In the genomic region with DNA sequence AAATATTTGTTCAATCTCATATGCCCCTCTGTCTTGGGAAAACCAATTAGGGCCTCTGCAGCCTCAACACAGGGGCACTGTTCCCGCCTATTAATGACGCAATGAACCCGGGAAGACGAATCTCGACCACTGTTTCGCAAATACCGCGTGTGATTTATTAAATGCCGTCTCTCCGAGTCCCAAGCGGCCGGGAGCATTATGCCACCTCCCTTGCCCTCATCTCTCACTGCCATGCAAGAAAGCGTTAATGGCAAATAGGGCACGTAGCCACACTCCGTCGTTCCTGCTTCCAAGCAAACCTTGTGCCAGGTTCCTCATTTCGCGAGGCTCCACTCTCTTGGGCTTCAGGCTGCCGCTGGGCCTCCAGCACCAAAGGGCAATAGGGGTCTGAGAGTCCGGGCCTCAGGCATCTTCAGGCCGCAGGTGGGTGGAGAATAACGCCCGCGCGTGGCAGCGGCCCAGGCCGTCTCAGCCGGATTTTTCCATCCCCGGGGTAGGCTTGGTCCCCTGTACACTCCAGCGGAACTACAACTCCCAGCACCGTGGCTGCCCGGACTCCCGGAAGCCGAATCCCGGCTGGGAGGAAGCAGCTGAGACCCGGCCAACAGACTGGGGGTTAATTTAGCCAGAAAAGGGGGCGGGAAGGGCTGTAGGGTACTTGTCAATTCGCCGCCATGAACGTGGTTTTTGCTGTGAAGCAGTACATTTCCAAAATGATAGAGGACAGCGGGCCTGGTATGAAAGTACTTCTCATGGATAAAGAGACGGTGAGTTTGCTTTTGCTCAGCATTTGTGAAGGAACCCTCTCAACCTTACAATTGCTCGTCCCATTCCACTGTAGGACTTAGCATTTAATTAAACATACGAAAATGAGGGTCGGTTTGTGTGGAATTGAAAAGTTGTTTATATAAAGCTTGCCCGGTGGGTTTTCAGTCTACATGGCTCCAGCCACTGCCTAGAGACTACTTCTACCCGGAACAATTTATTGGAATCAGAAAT, we compare ENCODE assay signal across 8 cellular contexts. TPM values are rescaled to one million over a fixed set of nuclear protein-coding genes. Genes with fewer than 3 reads are reported as not detected.
DNase-seq lines count a peak whose midpoint lies in the region; ATAC-seq and TF ChIP-seq lines count a peak whose summit lies in the region.

A gene with protein sequence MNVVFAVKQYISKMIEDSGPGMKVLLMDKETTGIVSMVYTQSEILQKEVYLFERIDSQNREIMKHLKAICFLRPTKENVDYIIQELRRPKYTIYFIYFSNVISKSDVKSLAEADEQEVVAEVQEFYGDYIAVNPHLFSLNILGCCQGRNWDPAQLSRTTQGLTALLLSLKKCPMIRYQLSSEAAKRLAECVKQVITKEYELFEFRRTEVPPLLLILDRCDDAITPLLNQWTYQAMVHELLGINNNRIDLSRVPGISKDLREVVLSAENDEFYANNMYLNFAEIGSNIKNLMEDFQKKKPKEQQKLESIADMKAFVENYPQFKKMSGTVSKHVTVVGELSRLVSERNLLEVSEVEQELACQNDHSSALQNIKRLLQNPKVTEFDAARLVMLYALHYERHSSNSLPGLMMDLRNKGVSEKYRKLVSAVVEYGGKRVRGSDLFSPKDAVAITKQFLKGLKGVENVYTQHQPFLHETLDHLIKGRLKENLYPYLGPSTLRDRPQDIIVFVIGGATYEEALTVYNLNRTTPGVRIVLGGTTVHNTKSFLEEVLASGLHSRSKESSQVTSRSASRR (plus strand): TSS at position 593 of the 999 bp plus-strand sequence. CDS start 82 bp downstream, at position 675.

- peaks cover 0 to 19% of the 10 kb centered on the region in 2 donors for H3K36me3 Mint-ChIP-seq in activated naive CD4-positive, alpha-beta T cell treated with anti-CD3 and anti-CD28 coated beads, Interleukin-2, amount 50 U/mL, for 72 hours
- no peaks in the 10 kb centered on the region for H3K36me3 Mint-ChIP-seq in glutamatergic neuron (ENCODE audit: unreplicated experiment)
- peaks cover 4% of the 10 kb centered on the region for H3K36me3 Mint-ChIP-seq in osteocyte (ENCODE audit: unreplicated experiment)

- no peaks in the 10 kb centered on the region for H3K27me3 ChIP-seq in thymus (ENCODE audit: control insufficient read depth, insufficient read depth)

- peak within 1 kb of the TSS; percentile 57 for H3K27ac ChIP-seq in thymus (ENCODE audit: low read depth)

- peak; percentile 84 for DNase-seq in GF-D8 (lab: John Stamatoyannopoulos, UW)
- DNase-seq in HEK293T (ENCODE audit: extremely low spot score) = peak; percentile 93
- peak; percentile 93 for DNase-seq in NCI-H1048 (lab: John Stamatoyannopoulos, UW)
- peak; percentile 65 for DNase-seq in SKM-1 (lab: John Stamatoyannopoulos, UW; ENCODE audit: unreplicated experiment)
- peak; percentile 82 to 84 for DNase-seq in activated naive CD4-positive, alpha-beta T cell treated with anti-CD3 and anti-CD28 coated beads, Interleukin-2, amount 50 U/mL, for 72 hours (ENCODE audit: low spot score in 2 of 2)
- DNase-seq in glutamatergic neuron = peak; percentile 94
- DNase-seq in osteocyte (ENCODE audit: extremely low spot score, unreplicated experiment) = peak; percentile 94

- peaks cover 10% of the 10 kb centered on the region for H3K4me1 Mint-ChIP-seq in glutamatergic neuron (ENCODE audit: low read depth, unreplicated experiment)
- peaks cover 31% of the 10 kb centered on the region for H3K4me1 Mint-ChIP-seq in osteocyte (ENCODE audit: unreplicated experiment)

- POLR2A ChIA-PET in HEK293T (lab: Yijun Ruan, JAX) = interaction anchor here (0.6 to 3.7 kb wide), 20 partner anchors 10 to 180 kb away, joined by 3 to 27 read pairs (median 3); a partner anchor contains a TSS

- no peaks in the 10 kb centered on the region for H3K9me3 Mint-ChIP-seq in activated naive CD4-positive, alpha-beta T cell treated with anti-CD3 and anti-CD28 coated beads, Interleukin-2, amount 50 U/mL, for 72 hours
- H3K9me3 Mint-ChIP-seq in glutamatergic neuron (ENCODE audit: unreplicated experiment) (peaks cover 5% of the 10 kb centered on the region), osteocyte (ENCODE audit: unreplicated experiment) (no peaks in the 10 kb centered on the region)

- H3K36me3 ChIP-seq in thymus (ENCODE audit: control insufficient read depth, insufficient read depth) = no peaks in the 10 kb centered on the region

- H3K27ac Mint-ChIP-seq in activated naive CD4-positive, alpha-beta T cell treated with anti-CD3 and anti-CD28 coated beads, Interleukin-2, amount 50 U/mL, for 72 hours = peak within 1 kb of the TSS; percentile 94 to 97
- peak within 1 kb of the TSS; percentile 99 for H3K27ac Mint-ChIP-seq in glutamatergic neuron (ENCODE audit: unreplicated experiment)
- H3K27ac Mint-ChIP-seq in osteocyte (ENCODE audit: unreplicated experiment) = peak within 1 kb of the TSS; percentile 96

- H3K4me1 ChIP-seq in thymus (ENCODE audit: control insufficient read depth, insufficient read depth, low read length) = peaks cover 2% of the 10 kb centered on the region

- H3K4me3 ChIP-seq in thymus (ENCODE audit: low read length) = peak within 1 kb of the TSS; percentile 54

- TF ChIP-seq CTCF in glutamatergic neuron (IDR thresholded peaks at IDR 0.05; ENCODE audit: partially characterized antibody, unreplicated experiment) (peak; percentile 7), osteocyte (IDR thresholded peaks at IDR 0.05) (no peak)

- CTCF ChIA-PET in HEK293T (lab: Yijun Ruan, JAX) = interaction anchor here (0.6 to 1.3 kb wide), 3 partner anchors 31 to 124 kb away, joined by 3 to 4 read pairs (median 3); no protein-coding TSS in a partner anchor

- peak within 1 kb of the TSS; percentile 95 for H3K4me3 Mint-ChIP-seq in glutamatergic neuron (ENCODE audit: unreplicated experiment)
- peak within 1 kb of the TSS; percentile 93 for H3K4me3 Mint-ChIP-seq in osteocyte (ENCODE audit: unreplicated experiment)

- ATAC-seq in activated naive CD4-positive, alpha-beta T cell treated with anti-CD3 and anti-CD28 coated beads, Interleukin-2, amount 50 U/mL, for 72 hours = peak; percentile 97 to 98

- H3K27me3 Mint-ChIP-seq in glutamatergic neuron (ENCODE audit: unreplicated experiment) (peaks cover 1% of the 10 kb centered on the region), osteocyte (ENCODE audit: unreplicated experiment) (no peaks in the 10 kb centered on the region)

- H3K9me3 ChIP-seq in thymus (ENCODE audit: control insufficient read depth) = no peaks in the 10 kb centered on the region

- 1% methylated on average over 47 of the region's 47 CpGs for WGBS in thymus

TF ChIP-seq in HEK293T, 16 proteins besides CTCF, POLR2A, EP300 and RAD21:
- TF ChIP-seq BHLHE40 (IDR thresholded peaks at IDR 0.05; ENCODE audit: borderline replicate concordance) (no peak), ELF4 (IDR thresholded peaks at IDR 0.05) (peak; percentile 64; the same call in 1 of the 2 replicates), HDGF (IDR thresholded peaks at IDR 0.05; ENCODE audit: borderline replicate concordance) (no peak), SP1 (IDR thresholded peaks at IDR 0.05) (no peak), L3MBTL2 (conservative IDR thresholded peaks at IDR 0.05) (peak; percentile 98), NFRKB (IDR thresholded peaks at IDR 0.05) (peak; percentile 65; the same call in 1 of the 2 replicates), FOXM1 (IDR thresholded peaks at IDR 0.05; ENCODE audit: borderline replicate concordance) (peak; percentile 55; the same call in 1 of the 2 replicates), CTBP1 (IDR thresholded peaks at IDR 0.05; ENCODE audit: borderline replicate concordance) (peak; percentile 56)
- TF ChIP-seq, protein P1, sequence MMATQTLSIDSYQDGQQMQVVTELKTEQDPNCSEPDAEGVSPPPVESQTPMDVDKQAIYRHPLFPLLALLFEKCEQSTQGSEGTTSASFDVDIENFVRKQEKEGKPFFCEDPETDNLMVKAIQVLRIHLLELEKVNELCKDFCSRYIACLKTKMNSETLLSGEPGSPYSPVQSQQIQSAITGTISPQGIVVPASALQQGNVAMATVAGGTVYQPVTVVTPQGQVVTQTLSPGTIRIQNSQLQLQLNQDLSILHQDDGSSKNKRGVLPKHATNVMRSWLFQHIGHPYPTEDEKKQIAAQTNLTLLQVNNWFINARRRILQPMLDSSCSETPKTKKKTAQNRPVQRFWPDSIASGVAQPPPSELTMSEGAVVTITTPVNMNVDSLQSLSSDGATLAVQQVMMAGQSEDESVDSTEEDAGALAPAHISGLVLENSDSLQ (IDR thresholded peaks at IDR 0.05) = peak; percentile 92

RNA-seq across cellular contexts. Expression of the gene that starts here (rescaled TPM):
- total RNA-seq in activated naive CD4-positive, alpha-beta T cell treated with anti-CD3 and anti-CD28 coated beads, Interleukin-2, amount 50 U/mL, for 72 hours = 10 to 100 TPM; 25.0 to 42.4 TPM
- total RNA-seq in glutamatergic neuron (ENCODE audit: unreplicated experiment) (60.0 TPM), osteocyte (37.0 and 43.6 TPM in 2 replicates)
- polyA plus RNA-seq in thymus = 26.1 TPM

Comparison
In these comparisons a context has a peak if more than half of its experiments do, and no peak if none do; other contexts are left out.
1. Peak in every context shown above with its lines: DNase-seq, ATAC-seq, H3K4me3 ChIP-seq and H3K27ac ChIP-seq.